12 cellular contexts compared by ENCODE assay signal in genomic region chr6:33583591-33584155, GRCh38. TPM values are rescaled to one million over a fixed set of nuclear protein-coding genes. Genes with fewer than 3 reads are reported as not detected.
A peak's percentile ranks its signal among the peaks of the same experiment; 100 is the strongest.
DNase-seq lines count a peak whose midpoint lies in the region; ATAC-seq, FAIRE-seq and TF ChIP-seq lines count a peak whose summit lies in the region.
"Had no signal": no experiment of that assay in that cellular context is flagged by ENCODE, and none has a peak within 500 bp of the region (broad histone marks: within the 10 kb centered on the region; RNA-seq: fewer than 3 reads in every experiment).

No MANE protein-coding gene starts in this region.

- H3K4ac ChIP-seq in IMR-90 (ENCODE audit: low read depth, low read length): no peak overlapping the region

- no TSS peak for BruUV-seq in IMR-90 (replicated peaks; lab: Mats Ljungman, UMichigan)

- H4K20me1 ChIP-seq in IMR-90 (ENCODE audit: insufficient read depth, low read length) (no peaks in the 10 kb centered on the region), astrocyte (ENCODE audit: insufficient read depth, low read length) (peaks cover 8% of the 10 kb centered on the region), neural progenitor cell (ENCODE audit: low read depth) (no peaks in the 10 kb centered on the region)

- no peak overlapping the region for H3K14ac ChIP-seq in IMR-90 (replicated peaks; ENCODE audit: low read depth, low read length)

- H3K27ac ChIP-seq in IMR-90 (ENCODE audit: insufficient read depth, low read length): no peak overlapping the region
- H3K27ac ChIP-seq in astrocyte (ENCODE audit: low read depth, low read length): no peak overlapping the region
- H3K27ac ChIP-seq in neural progenitor cell: no peak overlapping the region
- H3K27ac ChIP-seq: skin epidermis, upper lobe of left lung had no signal

- peaks cover 7% of the 10 kb centered on the region for H3K36me3 Mint-ChIP-seq in activated CD4-positive, alpha-beta T cell treated with anti-CD3 and anti-CD28 coated beads for 36 hours (ENCODE audit: low read depth)
- peaks cover 3% of the 10 kb centered on the region for H3K36me3 Mint-ChIP-seq in activated CD4-positive, alpha-beta T cell treated with anti-CD3 and anti-CD28 coated beads, Interleukin-2, amount 10 ng/mL, durations not matched to agents 24 days and 14 days (ENCODE audit: low read depth)
- H3K36me3 Mint-ChIP-seq in astrocyte (ENCODE audit: low read depth, unreplicated experiment) (no peaks in the 10 kb centered on the region), neural progenitor cell (no peaks in the 10 kb centered on the region)

- no peak overlapping the region for H3K56ac ChIP-seq in IMR-90 (ENCODE audit: extremely low read depth, insufficient read depth, low read length)

- H3K9me3 ChIP-seq in IMR-90 (ENCODE audit: control insufficient read depth, insufficient read depth, low read length) (no peaks in the 10 kb centered on the region), astrocyte (ENCODE audit: insufficient read depth, low read depth, low read length) (no peaks in the 10 kb centered on the region), neural progenitor cell (ENCODE audit: low read depth) (no peaks in the 10 kb centered on the region)
- H3K9me3 ChIP-seq: upper lobe of left lung had no signal

- no peak overlapping the region for H3K23ac ChIP-seq in IMR-90 (ENCODE audit: low read depth, low read length)

- H3K4me3 Mint-ChIP-seq in activated CD4-positive, alpha-beta T cell treated with anti-CD3 and anti-CD28 coated beads for 36 hours: no peak overlapping the region
- H3K4me3 Mint-ChIP-seq in activated CD4-positive, alpha-beta T cell treated with anti-CD3 and anti-CD28 coated beads, Interleukin-2, amount 10 ng/mL, durations not matched to agents 24 days and 14 days: no peak overlapping the region
- H3K4me3 Mint-ChIP-seq in astrocyte (ENCODE audit: unreplicated experiment): no peak overlapping the region
- no peak overlapping the region for H3K4me3 Mint-ChIP-seq in neural progenitor cell

- DNase-seq in activated CD4-positive, alpha-beta T cell treated with anti-CD3 and anti-CD28 coated beads for 36 hours: peak; percentile 52
- no peak for DNase-seq in activated CD4-positive, alpha-beta T cell treated with anti-CD3 and anti-CD28 coated beads, Interleukin-2, amount 10 ng/mL, durations not matched to agents 24 days and 14 days
- DNase-seq in IMR-90: no peak
- DNase-seq in astrocyte (ENCODE audit: low read depth): no peak
- DNase-seq in neural progenitor cell (ENCODE audit: low spot score): peak; percentile 46
- no peak for DNase-seq in GM20000 (ENCODE audit: low spot score)
- no peak for DNase-seq in AML-193 (lab: John Stamatoyannopoulos, UW)
- DNase-seq: aorta, DMS79 treated with DMSO at 0.1 percent for 48 hours, upper lobe of left lung had no signal

- dilution Hi-C loops in IMR-90 (cut with HindIII; ENCODE audit: low sequenced_read_pairs, unreplicated experiment): no loop called here

- no peak overlapping the region for H4K8ac ChIP-seq in IMR-90 (ENCODE audit: low read depth in 2 of 2, low read length in 2 of 2)

- H3K18ac ChIP-seq in IMR-90 (ENCODE audit: low read depth, low read length): no peak overlapping the region

- ATAC-seq in activated CD4-positive, alpha-beta T cell treated with anti-CD3 and anti-CD28 coated beads for 36 hours: no peak
- ATAC-seq in IMR-90 (ENCODE audit: low read depth) (no peak), GM19397 (IDR thresholded peaks at IDR 0.05; ENCODE audit: unreplicated experiment) (no peak)

- H3K79me2 ChIP-seq in astrocyte (ENCODE audit: insufficient read depth, low read length) (peaks cover 15% of the 10 kb centered on the region), neural progenitor cell (ENCODE audit: low read depth) (peaks cover 13% of the 10 kb centered on the region)

- H3K27me3 Mint-ChIP-seq in activated CD4-positive, alpha-beta T cell treated with anti-CD3 and anti-CD28 coated beads for 36 hours: no peaks in the 10 kb centered on the region
- H3K27me3 Mint-ChIP-seq in activated CD4-positive, alpha-beta T cell treated with anti-CD3 and anti-CD28 coated beads, Interleukin-2, amount 10 ng/mL, durations not matched to agents 24 days and 14 days: no peaks in the 10 kb centered on the region
- H3K27me3 Mint-ChIP-seq in astrocyte (ENCODE audit: low read depth, unreplicated experiment): no peaks in the 10 kb centered on the region
- H3K27me3 Mint-ChIP-seq in neural progenitor cell (ENCODE audit: insufficient read depth, low read depth): peaks cover 5% of the 10 kb centered on the region

- peaks cover 20% of the 10 kb centered on the region for H3K4me1 Mint-ChIP-seq in activated CD4-positive, alpha-beta T cell treated with anti-CD3 and anti-CD28 coated beads for 36 hours
- H3K4me1 Mint-ChIP-seq in activated CD4-positive, alpha-beta T cell treated with anti-CD3 and anti-CD28 coated beads, Interleukin-2, amount 10 ng/mL, durations not matched to agents 24 days and 14 days: peaks cover 28% of the 10 kb centered on the region
- H3K4me1 Mint-ChIP-seq in astrocyte (ENCODE audit: low read depth, unreplicated experiment) (peaks cover 6% of the 10 kb centered on the region), neural progenitor cell (peaks cover 12% of the 10 kb centered on the region)

- H3K9ac ChIP-seq in IMR-90 (ENCODE audit: low read depth, low read length): no peak overlapping the region
- H3K9ac ChIP-seq in astrocyte (ENCODE audit: low read length): no peak overlapping the region
- no peak overlapping the region for H3K9ac ChIP-seq in neural progenitor cell

- no peak overlapping the region for H4K91ac ChIP-seq in IMR-90 (ENCODE audit: insufficient read depth, low read depth, low read length)

- no peak for TF ChIP-seq POLR2A in IMR-90 (IDR thresholded peaks at IDR 0.05; ENCODE audit: low read depth, low read length)

- H3F3A ChIP-seq in neural progenitor cell (ENCODE audit: low read depth): peaks cover 17% of the 10 kb centered on the region

- H2AK5ac ChIP-seq in IMR-90 (ENCODE audit: low read depth, low read length): no peak overlapping the region

- POLR2A ChIA-PET in activated CD4-positive, alpha-beta T cell treated with anti-CD3 and anti-CD28 coated beads for 36 hours (lab: Charles Lee): no interaction called here
- POLR2A ChIA-PET in IMR-90 (lab: Charles Lee; ENCODE audit: unreplicated experiment): no interaction called here

- no peak overlapping the region for H3K27ac Mint-ChIP-seq in activated CD4-positive, alpha-beta T cell treated with anti-CD3 and anti-CD28 coated beads for 36 hours
- H3K27ac Mint-ChIP-seq in activated CD4-positive, alpha-beta T cell treated with anti-CD3 and anti-CD28 coated beads, Interleukin-2, amount 10 ng/mL, durations not matched to agents 24 days and 14 days: no peak overlapping the region
- H3K27ac Mint-ChIP-seq in astrocyte (ENCODE audit: unreplicated experiment) (no peak overlapping the region), neural progenitor cell (no peak overlapping the region)

- no peak for TF ChIP-seq RAD21 in IMR-90 (IDR thresholded peaks at IDR 0.05; ENCODE audit: low read length)

- CTCF ChIA-PET in activated CD4-positive, alpha-beta T cell treated with anti-CD3 and anti-CD28 coated beads for 36 hours (lab: Charles Lee): interaction anchor here (0.6 to 1.9 kb wide), 6 partner anchors 10 to 580 kb away, joined by 3 to 13 read pairs (median 3); no protein-coding TSS in a partner anchor
- CTCF ChIA-PET in IMR-90 (lab: Yijun Ruan, JAX): interaction anchor here (0.6 kb wide), 1 partner anchor 73 kb away, joined by 3 read pairs; no protein-coding TSS in a partner anchor

- H2AFZ ChIP-seq in IMR-90 (replicated peaks; ENCODE audit: low read length, poor library complexity): no peak overlapping the region
- H2AFZ ChIP-seq in astrocyte (ENCODE audit: low read depth, low read length): no peak overlapping the region
- H2AFZ ChIP-seq in neural progenitor cell (replicated peaks): no peak overlapping the region

- no peak overlapping the region for H3K4me2 ChIP-seq in IMR-90 (ENCODE audit: low read depth, low read length)
- no peak overlapping the region for H3K4me2 ChIP-seq in astrocyte (ENCODE audit: low read length)
- no peak overlapping the region for H3K4me2 ChIP-seq in neural progenitor cell

- FAIRE-seq in astrocyte (lab: Jason Lieb, UNC): no peak

- H3K4me1 ChIP-seq in IMR-90 (ENCODE audit: control insufficient read depth, insufficient read depth, low read length): peaks cover 5% of the 10 kb centered on the region
- H3K4me1 ChIP-seq in astrocyte (ENCODE audit: insufficient read depth, low read length): peaks cover 10% of the 10 kb centered on the region
- no peaks in the 10 kb centered on the region for H3K4me1 ChIP-seq in neural progenitor cell

- no peaks in the 10 kb centered on the region for H3K36me3 ChIP-seq in IMR-90 (ENCODE audit: control insufficient read depth, insufficient read depth, low read length)
- no peaks in the 10 kb centered on the region for H3K36me3 ChIP-seq in astrocyte (ENCODE audit: insufficient read depth, low read length)
- H3K36me3 ChIP-seq in neural progenitor cell: no peaks in the 10 kb centered on the region
- H3K36me3 ChIP-seq: upper lobe of left lung had no signal

- H3K27me3 ChIP-seq in IMR-90 (ENCODE audit: control insufficient read depth, insufficient read depth, low read length) (no peaks in the 10 kb centered on the region), astrocyte (ENCODE audit: insufficient read depth, low read length) (no peaks in the 10 kb centered on the region), neural progenitor cell (no peaks in the 10 kb centered on the region)
- H3K27me3 ChIP-seq: upper lobe of left lung had no signal

- H2BK5ac ChIP-seq in IMR-90 (ENCODE audit: low read depth, low read length, poor library complexity, severe bottlenecking): no peak overlapping the region

- H3K79me1 ChIP-seq in IMR-90 (ENCODE audit: low read depth in 1 of 2, low read length in 2 of 2): peaks cover under 1 to 14% of the 10 kb centered on the region in 2 experiments; a peak in 3 of 4 replicates

- intact Hi-C loops in activated CD4-positive, alpha-beta T cell treated with anti-CD3 and anti-CD28 coated beads for 36 hours (cut with DNase I, micrococcal nuclease): loop anchor here (2.0 kb wide), 4 partner anchors 13 to 127 kb away; partner anchors contain the start of gene UQCC2 (in 1 of the 2)
- intact Hi-C loops in activated CD4-positive, alpha-beta T cell treated with anti-CD3 and anti-CD28 coated beads, Interleukin-2, amount 10 ng/mL, durations not matched to agents 24 days and 14 days (cut with micrococcal nuclease): loop anchor here (2.0 kb wide), 1 partner anchor 37 kb away; the partner anchor contains the start of gene ITPR3
- intact Hi-C loops in IMR-90 (cut with micrococcal nuclease): no loop called here

- TF ChIP-seq CTCF in IMR-90 (conservative IDR thresholded peaks at IDR 0.05; ENCODE audit: low read depth, low read length) (peak; percentile 32; the same call in 1 of the 2 replicates), astrocyte (IDR thresholded peaks at IDR 0.05; ENCODE audit: insufficient read depth, low read depth, low read length) (peak; percentile 22), neural progenitor cell (IDR thresholded peaks at IDR 0.05) (peak; percentile 47), GM20000 (IDR thresholded peaks at IDR 0.05; ENCODE audit: extremely low read depth, missing control alignments) (no peak)

- no peak overlapping the region for H4K5ac ChIP-seq in IMR-90 (ENCODE audit: low read depth, low read length)

- peak overlapping the region; percentile 23 for H2AK9ac ChIP-seq in IMR-90 (replicated peaks; ENCODE audit: low read depth, low read length, poor library complexity)

- no peak overlapping the region for H2BK120ac ChIP-seq in IMR-90 (ENCODE audit: low read depth, low read length)

- H3K4me3 ChIP-seq in IMR-90 (ENCODE audit: insufficient read depth, low read depth, low read length): no peak overlapping the region
- H3K4me3 ChIP-seq in astrocyte (ENCODE audit: insufficient read depth, low read depth, low read length): no peak overlapping the region
- no peak overlapping the region for H3K4me3 ChIP-seq in neural progenitor cell
- H3K4me3 ChIP-seq: skin epidermis, upper lobe of left lung had no signal

- H3K9me3 Mint-ChIP-seq in activated CD4-positive, alpha-beta T cell treated with anti-CD3 and anti-CD28 coated beads for 36 hours (ENCODE audit: low read depth): no peaks in the 10 kb centered on the region
- H3K9me3 Mint-ChIP-seq in activated CD4-positive, alpha-beta T cell treated with anti-CD3 and anti-CD28 coated beads, Interleukin-2, amount 10 ng/mL, durations not matched to agents 24 days and 14 days: no peaks in the 10 kb centered on the region
- H3K9me3 Mint-ChIP-seq in astrocyte (ENCODE audit: unreplicated experiment) (no peaks in the 10 kb centered on the region), neural progenitor cell (no peaks in the 10 kb centered on the region)

- in situ Hi-C loops in IMR-90 (cut with MboI; ENCODE audit: low sequenced_read_pairs): loop anchor here (10.0 kb wide), 2 partner anchors 181 to 571 kb away; no protein-coding TSS in a partner anchor

- no peak overlapping the region for H2BK20ac ChIP-seq in IMR-90 (ENCODE audit: low read depth, low read length)

- H2BK15ac ChIP-seq in IMR-90 (ENCODE audit: low read depth, low read length): no peak overlapping the region

- WGBS in IMR-90 (ENCODE audit: extremely low coverage in 2 of 2, insufficient read length in 1 of 2), 2 experiments: 26% methylated on average over 3 of the region's 8 CpGs; no CpG with 5 or more reads in 1 of the 2 experiments

- peaks cover 2% of the 10 kb centered on the region; the same call in 1 of the 2 replicates for H3K9me1 ChIP-seq in IMR-90 (ENCODE audit: insufficient read depth, low read length)

RNA-seq across cellular contexts. Expression of gene BAK1, which starts 3.6 kb away (rescaled TPM):
- 10 to 100 TPM; 37.0 to 43.3 TPM for total RNA-seq in activated CD4-positive, alpha-beta T cell treated with anti-CD3 and anti-CD28 coated beads for 36 hours
- 54.7 and 55.9 TPM in 2 replicates for total RNA-seq in activated CD4-positive, alpha-beta T cell treated with anti-CD3 and anti-CD28 coated beads, Interleukin-2, amount 10 ng/mL, durations not matched to agents 24 days and 14 days
- 12.0 and 12.5 TPM in 2 replicates for total RNA-seq in IMR-90 (2012; rRNA removed)
- polyA plus RNA-seq in IMR-90 (2012; rRNA removed): 18.2 and 19.0 TPM in 2 replicates
- 10.5 and 18.3 TPM in 2 replicates for polyA plus RNA-seq in IMR-90 (2012; cell fraction: cytosol; rRNA removed)
- 14.4 and 24.2 TPM in 2 replicates for polyA plus RNA-seq in IMR-90 (2012; cell fraction: nucleus; rRNA removed; ENCODE audit: low replicate concordance)
- total RNA-seq in astrocyte: 49.4 and 54.8 TPM in 2 replicates
- total RNA-seq in neural progenitor cell (ENCODE audit: low replicate concordance): 13.9 and 40.0 TPM in 2 replicates

RNA-seq across cellular contexts. Expression of gene ITPR3, which starts 37.4 kb away (rescaled TPM):
- total RNA-seq in activated CD4-positive, alpha-beta T cell treated with anti-CD3 and anti-CD28 coated beads for 36 hours: 10 to 100 TPM; 42.6 to 42.9 TPM
- total RNA-seq in activated CD4-positive, alpha-beta T cell treated with anti-CD3 and anti-CD28 coated beads, Interleukin-2, amount 10 ng/mL, durations not matched to agents 24 days and 14 days: 45.5 and 45.6 TPM in 2 replicates
- total RNA-seq in IMR-90 (2012; rRNA removed) (1.6 and 1.7 TPM in 2 replicates), astrocyte (17.7 and 21.3 TPM in 2 replicates), neural progenitor cell (ENCODE audit: low replicate concordance) (1.5 and 3.4 TPM in 2 replicates)
- polyA plus RNA-seq in IMR-90 (2012; rRNA removed): 3.7 and 4.1 TPM in 2 replicates
- 1.3 and 3.6 TPM in 2 replicates for polyA plus RNA-seq in IMR-90 (2012; cell fraction: cytosol; rRNA removed)
- polyA plus RNA-seq in IMR-90 (2012; cell fraction: nucleus; rRNA removed; ENCODE audit: low replicate concordance): 20.9 and 27.8 TPM in 2 replicates

Comparison
In these comparisons a context has a peak if more than half of its experiments do, and no peak if none do; other contexts are left out.
1. DNase-seq: peak in activated CD4-positive, alpha-beta T cell treated with anti-CD3 and anti-CD28 coated beads for 36 hours (single experiment) and neural progenitor cell (single experiment); none in activated CD4-positive, alpha-beta T cell treated with anti-CD3 and anti-CD28 coated beads, Interleukin-2, amount 10 ng/mL, durations not matched to agents 24 days and 14 days (single experiment), IMR-90 (single experiment), astrocyte (single experiment), GM20000 (single experiment) and AML-193 (0 of 2).